ENCODE assay signal across 18 cellular contexts in genomic region chr22:49873228-49873940, GRCh38. TPM values are rescaled to one million over a fixed set of nuclear protein-coding genes. Genes with fewer than 3 reads are reported as not detected.
DNase-seq lines count a peak whose midpoint lies in the region; ATAC-seq and TF ChIP-seq lines count a peak whose summit lies in the region.
"Had no signal": no experiment of that assay in that cellular context is flagged by ENCODE, and none has a peak within 500 bp of the region (broad histone marks: within the 10 kb centered on the region; RNA-seq: fewer than 3 reads in every experiment).

No MANE protein-coding gene starts in this region.

- H3K27me3 ChIP-seq in heart left ventricle, result no peaks in the 10 kb centered on the region

- no peak overlapping the region for H3K27ac ChIP-seq in heart left ventricle
- H3K27ac ChIP-seq: A549, C4-2B had no signal

- H3K36me3 ChIP-seq in heart left ventricle, result peaks cover 0 to 12% (median 5%) of the 10 kb centered on the region in 9 donors

- TF ChIP-seq POLR2A in heart left ventricle (IDR thresholded peaks at IDR 0.05), result no peak

- POLR2A ChIA-PET in naive thymus-derived CD8-positive, alpha-beta T cell (lab: Charles Lee), result interaction anchor here (0.5 kb wide), 1 partner anchor 9 kb away, joined by 4 read pairs; no protein-coding TSS in a partner anchor

- no peak for TF ChIP-seq CTCF in heart left ventricle (IDR thresholded peaks at IDR 0.05)

- H3K27ac Mint-ChIP-seq in activated T-helper 2 cell treated with anti-CD3 and anti-CD28 coated beads, Interferon-gamma antibody, Interleukin-2, Interleukin-4, amounts not matched to agents 10 μg/mL and 5 μg/mL and 100 μg/mL, durations not matched to agents 14 hours and 24 hours and 36 hours, result peak overlapping the region; percentile 30
- H3K27ac Mint-ChIP-seq in naive thymus-derived CD8-positive, alpha-beta T cell, result peak overlapping the region in 8 of 10 donors; percentile 11 to 77 (median 58)

- peaks cover 42% of the 10 kb centered on the region for H3K4me1 Mint-ChIP-seq in activated T-helper 2 cell treated with anti-CD3 and anti-CD28 coated beads, Interferon-gamma antibody, Interleukin-2, Interleukin-4, amounts not matched to agents 10 μg/mL and 5 μg/mL and 100 μg/mL, durations not matched to agents 14 hours and 24 hours and 36 hours (ENCODE audit: low read depth)
- H3K4me1 Mint-ChIP-seq in naive thymus-derived CD8-positive, alpha-beta T cell, result peaks cover 24 to 58% (median 48%) of the 10 kb centered on the region in 4 donors

- intact Hi-C loops in cardiac septum (cut with DNase I) (no loop called here), heart left ventricle (cut with DNase I) (no loop called here)
- intact Hi-C loops in activated T-helper 2 cell treated with anti-CD3 and anti-CD28 coated beads, Interferon-gamma antibody, Interleukin-2, Interleukin-4, amounts not matched to agents 10 μg/mL and 5 μg/mL and 100 μg/mL, durations not matched to agents 14 hours and 24 hours and 36 hours (cut with micrococcal nuclease), result loop anchor here (5.0 kb wide), 1 partner anchor 44 kb away; the partner anchor contains the start of genes ALG12 and CRELD2

- no peaks in the 10 kb centered on the region for H3K4me1 ChIP-seq in heart left ventricle
- H3K4me1 ChIP-seq: A549 had no signal

- peaks cover 74% of the 10 kb centered on the region for H3K36me3 Mint-ChIP-seq in activated T-helper 2 cell treated with anti-CD3 and anti-CD28 coated beads, Interferon-gamma antibody, Interleukin-2, Interleukin-4, amounts not matched to agents 10 μg/mL and 5 μg/mL and 100 μg/mL, durations not matched to agents 14 hours and 24 hours and 36 hours (ENCODE audit: low read depth)
- H3K36me3 Mint-ChIP-seq in naive thymus-derived CD8-positive, alpha-beta T cell, result peaks cover 17 to 40% (median 24%) of the 10 kb centered on the region in 3 donors

- 87 to 91% (median 89%) methylated on average over 15 to 16 of the region's 16 CpGs for WGBS in heart left ventricle, 4 donors

- H3K9me3 Mint-ChIP-seq in activated T-helper 2 cell treated with anti-CD3 and anti-CD28 coated beads, Interferon-gamma antibody, Interleukin-2, Interleukin-4, amounts not matched to agents 10 μg/mL and 5 μg/mL and 100 μg/mL, durations not matched to agents 14 hours and 24 hours and 36 hours, result peaks cover 31% of the 10 kb centered on the region
- H3K9me3 Mint-ChIP-seq in naive thymus-derived CD8-positive, alpha-beta T cell, result peaks cover 0 to 18% (median 12%) of the 10 kb centered on the region in 9 donors

- DNase-seq in cardiac septum (ENCODE audit: low spot score) (peak; percentile 60), heart left ventricle (no peak), SK-N-DZ (ENCODE audit: low spot score) (no peak), RKO (ENCODE audit: low spot score) (no peak), Ammon's horn (ENCODE audit: low spot score) (no peak)
- no peak for DNase-seq in activated T-helper 2 cell treated with anti-CD3 and anti-CD28 coated beads, Interferon-gamma antibody, Interleukin-2, Interleukin-4, amounts not matched to agents 10 μg/mL and 5 μg/mL and 100 μg/mL, durations not matched to agents 14 hours and 24 hours and 36 hours (ENCODE audit: low spot score)
- no peak for DNase-seq in naive thymus-derived CD8-positive, alpha-beta T cell
- DNase-seq: Calu3, DMS53, KBM-7, NCI-H1436, NCI-H2029 treated with DMSO at 0.1 percent for 48 hours, NCI-H2171 treated with DMSO at 0.1 percent for 48 hours, NCI-H446 treated with DMSO at 0.1 percent for 48 hours, NCI-H774, PC-3 had no signal

- no peak overlapping the region for H3K4me3 Mint-ChIP-seq in activated T-helper 2 cell treated with anti-CD3 and anti-CD28 coated beads, Interferon-gamma antibody, Interleukin-2, Interleukin-4, amounts not matched to agents 10 μg/mL and 5 μg/mL and 100 μg/mL, durations not matched to agents 14 hours and 24 hours and 36 hours (ENCODE audit: low read depth)
- H3K4me3 Mint-ChIP-seq in naive thymus-derived CD8-positive, alpha-beta T cell, result no peak overlapping the region

- H3K27me3 Mint-ChIP-seq in activated T-helper 2 cell treated with anti-CD3 and anti-CD28 coated beads, Interferon-gamma antibody, Interleukin-2, Interleukin-4, amounts not matched to agents 10 μg/mL and 5 μg/mL and 100 μg/mL, durations not matched to agents 14 hours and 24 hours and 36 hours (ENCODE audit: low read depth), result no peaks in the 10 kb centered on the region
- H3K27me3 Mint-ChIP-seq in naive thymus-derived CD8-positive, alpha-beta T cell, result no peaks in the 10 kb centered on the region

- no peak overlapping the region for H3K4me3 ChIP-seq in heart left ventricle
- H3K4me3 ChIP-seq: A549 had no signal

- peaks cover 0 to 21% (median 7%) of the 10 kb centered on the region in 12 donors for H3K9me3 ChIP-seq in heart left ventricle

- ATAC-seq in heart left ventricle, result no peak
- no peak for ATAC-seq in naive thymus-derived CD8-positive, alpha-beta T cell
- ATAC-seq: A549, PC-3 had no signal

RNA-seq across cellular contexts. Expression of gene ZBED4, which starts 19.7 kb away (rescaled TPM):
- total RNA-seq in cardiac septum (6.2 TPM), heart left ventricle (1 to 10 TPM; 2.9 to 8.6 (median 4.9) TPM)
- polyA plus RNA-seq in heart left ventricle, result 1 to 10 TPM; 2.2 to 7.8 TPM
- 25.2 and 25.6 TPM in 2 replicates for total RNA-seq in activated T-helper 2 cell treated with anti-CD3 and anti-CD28 coated beads, Interferon-gamma antibody, Interleukin-2, Interleukin-4, amounts not matched to agents 10 μg/mL and 5 μg/mL and 100 μg/mL, durations not matched to agents 14 hours and 24 hours and 36 hours
- total RNA-seq in naive thymus-derived CD8-positive, alpha-beta T cell, result 10 to 100 TPM; 17.6 to 18.1 TPM
- 10 to 100 TPM in 1 of 3 donors, 1 to 10 TPM in 2; 5.5 to 11.4 (median 8.1) TPM for polyA plus RNA-seq in naive thymus-derived CD8-positive, alpha-beta T cell
- polyA plus RNA-seq in SK-N-DZ (2014; cell fraction: cytosol; rRNA removed), result 18.6 and 24.1 TPM in 2 replicates
- polyA plus RNA-seq in SK-N-DZ (2014; cell fraction: nucleus; rRNA removed), result 11.3 and 17.6 TPM in 2 replicates

RNA-seq across cellular contexts. Expression of gene ALG12, which starts 44.9 kb away (rescaled TPM):
- 14.3 TPM for total RNA-seq in cardiac septum
- 10 to 100 TPM in 8 of 9 donors, 1 to 10 TPM in 1; 9.8 to 26.8 (median 15.2) TPM for total RNA-seq in heart left ventricle
- polyA plus RNA-seq in heart left ventricle, result 10 to 100 TPM in 1 of 2 donors, 1 to 10 TPM in 1; 9.1 to 12.4 TPM
- 15.5 and 16.5 TPM in 2 replicates for total RNA-seq in activated T-helper 2 cell treated with anti-CD3 and anti-CD28 coated beads, Interferon-gamma antibody, Interleukin-2, Interleukin-4, amounts not matched to agents 10 μg/mL and 5 μg/mL and 100 μg/mL, durations not matched to agents 14 hours and 24 hours and 36 hours
- 10 to 100 TPM; 20.3 to 23.6 TPM for total RNA-seq in naive thymus-derived CD8-positive, alpha-beta T cell
- polyA plus RNA-seq in naive thymus-derived CD8-positive, alpha-beta T cell, result 10 to 100 TPM; 10.8 to 17.0 (median 16.9) TPM
- 22.9 and 24.2 TPM in 2 replicates for polyA plus RNA-seq in SK-N-DZ (2014; cell fraction: cytosol; rRNA removed)
- 33.4 and 35.5 TPM in 2 replicates for polyA plus RNA-seq in SK-N-DZ (2014; cell fraction: nucleus; rRNA removed)

RNA-seq across cellular contexts. Expression of gene CRELD2, which starts 45.0 kb away (rescaled TPM):
- total RNA-seq in cardiac septum (32.9 TPM), heart left ventricle (10 to 100 TPM; 16.7 to 36.2 (median 21.6) TPM)
- polyA plus RNA-seq in heart left ventricle, result 10 to 100 TPM; 15.0 to 70.3 TPM
- 49.9 and 52.9 TPM in 2 replicates for total RNA-seq in activated T-helper 2 cell treated with anti-CD3 and anti-CD28 coated beads, Interferon-gamma antibody, Interleukin-2, Interleukin-4, amounts not matched to agents 10 μg/mL and 5 μg/mL and 100 μg/mL, durations not matched to agents 14 hours and 24 hours and 36 hours
- total RNA-seq in naive thymus-derived CD8-positive, alpha-beta T cell, result 10 to 100 TPM; 22.1 to 28.0 TPM
- polyA plus RNA-seq in naive thymus-derived CD8-positive, alpha-beta T cell, result 10 to 100 TPM; 35.8 to 43.6 (median 37.0) TPM
- 31.3 and 34.1 TPM in 2 replicates for polyA plus RNA-seq in SK-N-DZ (2014; cell fraction: cytosol; rRNA removed)
- 58.9 and 62.2 TPM in 2 replicates for polyA plus RNA-seq in SK-N-DZ (2014; cell fraction: nucleus; rRNA removed)

RNA-seq across cellular contexts. Expression of gene BRD1, which starts 45.7 kb away (rescaled TPM):
- total RNA-seq in cardiac septum (18.0 TPM), heart left ventricle (10 to 100 TPM; 13.9 to 27.0 (median 18.5) TPM)
- 10 to 100 TPM; 12.0 TPM for polyA plus RNA-seq in heart left ventricle
- total RNA-seq in activated T-helper 2 cell treated with anti-CD3 and anti-CD28 coated beads, Interferon-gamma antibody, Interleukin-2, Interleukin-4, amounts not matched to agents 10 μg/mL and 5 μg/mL and 100 μg/mL, durations not matched to agents 14 hours and 24 hours and 36 hours, result 41.3 and 46.2 TPM in 2 replicates
- total RNA-seq in naive thymus-derived CD8-positive, alpha-beta T cell, result 10 to 100 TPM; 80.9 to 86.8 TPM
- 1 to 10 TPM; 1.9 to 3.7 (median 2.2) TPM for polyA plus RNA-seq in naive thymus-derived CD8-positive, alpha-beta T cell
- 32.5 and 43.0 TPM in 2 replicates for polyA plus RNA-seq in SK-N-DZ (2014; cell fraction: cytosol; rRNA removed)
- 51.0 and 58.3 TPM in 2 replicates for polyA plus RNA-seq in SK-N-DZ (2014; cell fraction: nucleus; rRNA removed)
